In the genomic region with DNA sequence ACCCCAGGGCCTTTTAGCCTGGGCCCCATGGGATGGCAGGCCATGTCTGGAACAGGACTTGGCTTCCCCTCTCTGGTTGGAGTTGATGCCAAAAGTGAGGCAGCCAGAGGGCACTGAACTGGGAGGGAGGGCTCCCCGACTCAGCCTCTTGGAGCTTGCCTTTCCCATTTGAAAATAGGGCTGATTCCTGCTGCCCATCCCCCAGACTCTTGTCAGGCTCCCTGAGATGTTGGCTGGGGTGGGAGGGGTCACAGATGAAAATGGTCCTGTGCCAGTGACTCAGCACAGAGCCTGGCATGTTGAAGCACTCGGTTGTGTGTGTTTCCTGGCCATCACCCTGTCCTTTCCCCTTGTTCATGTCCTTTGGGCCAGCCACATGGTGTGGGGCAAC, we compare ENCODE assay signal across 9 cellular contexts. TPM values are rescaled to one million over a fixed set of nuclear protein-coding genes. Genes with fewer than 3 reads are reported as not detected.
DNase-seq lines count a peak whose midpoint lies in the region; ATAC-seq and TF ChIP-seq lines count a peak whose summit lies in the region.
"Had no signal": no experiment of that assay in that cellular context is flagged by ENCODE, and none has a peak within 500 bp of the region (broad histone marks: within the 10 kb centered on the region; RNA-seq: fewer than 3 reads in every experiment).

No MANE protein-coding gene starts in this region.

- H4K20me1 ChIP-seq in BLaER1 treated with 17β-estradiol and CSF1 and Interleukin-3, amounts not matched to agents 10 nM and 100 nM, result no peaks in the 10 kb centered on the region
- no peaks in the 10 kb centered on the region for H4K20me1 ChIP-seq in fibroblast of lung (ENCODE audit: control insufficient read depth, extremely low read depth, insufficient read depth, low read length)

- DNase-seq in Panc1 (ENCODE audit: low read depth, low spot score), result no peak
- DNase-seq in fibroblast of lung (ENCODE audit: low read depth in 2 of 2), result peak in 1 of 2 donors; percentile 46
- peak; percentile 85 for DNase-seq in posterior vena cava (ENCODE audit: low spot score)
- DNase-seq in Caco-2, result no peak
- DNase-seq in activated naive CD4-positive, alpha-beta T cell (lab: John Stamatoyannopoulos, UW), result no peak
- DNase-seq in activated CD4-positive, alpha-beta T cell treated with anti-CD3 and anti-CD28 coated beads for 1 hour, result no peak
- DNase-seq: DMS79 had no signal

- no peak overlapping the region for H3K4me3 Mint-ChIP-seq in Caco-2 (ENCODE audit: unreplicated experiment)

- POLR2A ChIA-PET in Panc1 (lab: Charles Lee) (no interaction called here), Caco-2 (lab: Charles Lee) (interaction anchor here (0.5 kb wide), 3 partner anchors 51 to 138 kb away, joined by 3 to 5 read pairs (median 3); no protein-coding TSS in a partner anchor)

- H3K4me1 ChIP-seq in BLaER1 treated with 17β-estradiol and CSF1 and Interleukin-3, amounts not matched to agents 10 nM and 100 nM, result peaks cover 79 to 99% (median 95%) of the 10 kb centered on the region in 10 experiments
- H3K4me1 ChIP-seq in Panc1 (ENCODE audit: control insufficient read depth, insufficient read depth, low read length), result peaks cover 10% of the 10 kb centered on the region
- peaks cover 11% of the 10 kb centered on the region for H3K4me1 ChIP-seq in fibroblast of lung (ENCODE audit: control insufficient read depth, extremely low read depth, insufficient read depth, low read length)
- H3K4me1 ChIP-seq in Caco-2, result peaks cover 43% of the 10 kb centered on the region

- H3K4me3 ChIP-seq in BLaER1 treated with 17β-estradiol and CSF1 and Interleukin-3, amounts not matched to agents 10 nM and 100 nM, result peak overlapping the region in 5 of 10 experiments; percentile 0 to 59 (median 39); a peak in 6 of 20 replicates
- H3K4me3 ChIP-seq in Panc1 (ENCODE audit: low read depth in 2 of 2, low read length in 2 of 2), result no peak overlapping the region
- peak overlapping the region in 1 of 4 experiments; percentile 30 for H3K4me3 ChIP-seq in fibroblast of lung (replicated peaks in 1 of 4; ENCODE audit: control extremely low read depth in 1 of 4, insufficient read depth in 1 of 4, low read depth in 3 of 4, low read length in 4 of 4)
- no peak overlapping the region for H3K4me3 ChIP-seq in Caco-2 (ENCODE audit: low read depth, low read length)

- ATAC-seq in Panc1 (no peak), HG03460 (IDR thresholded peaks at IDR 0.05; ENCODE audit: unreplicated experiment) (no peak)

- H3K27me3 ChIP-seq in BLaER1 treated with 17β-estradiol and CSF1 and Interleukin-3, amounts not matched to agents 10 nM and 100 nM, result no peaks in the 10 kb centered on the region
- no peaks in the 10 kb centered on the region for H3K27me3 ChIP-seq in Panc1 (ENCODE audit: control insufficient read depth, insufficient read depth, low read length)
- H3K27me3 ChIP-seq in fibroblast of lung (ENCODE audit: control insufficient read depth, insufficient read depth, low read length), result no peaks in the 10 kb centered on the region
- no peaks in the 10 kb centered on the region for H3K27me3 ChIP-seq in Caco-2 (replicated peaks; ENCODE audit: control insufficient read depth, insufficient read depth, low read length)

- H3K27ac Mint-ChIP-seq in Caco-2 (ENCODE audit: unreplicated experiment), result no peak overlapping the region

- no peaks in the 10 kb centered on the region for H3K9me3 Mint-ChIP-seq in Caco-2 (ENCODE audit: unreplicated experiment)

- no peaks in the 10 kb centered on the region for H3K27me3 Mint-ChIP-seq in Caco-2 (ENCODE audit: insufficient read depth, unreplicated experiment)

- intact Hi-C loops in Panc1 (cut with micrococcal nuclease; ENCODE audit: unreplicated experiment), result loop anchor here (5.0 kb wide), 1 partner anchor 277 kb away; no protein-coding TSS in a partner anchor
- intact Hi-C loops in posterior vena cava (cut with DNase I), result loop anchor here in 1 of 2 donors (5.0 kb wide), 1 partner anchor 272 kb away; no protein-coding TSS in a partner anchor
- intact Hi-C loops in Caco-2 (cut with micrococcal nuclease; ENCODE audit: unreplicated experiment), result no loop called here

- H3K9ac ChIP-seq in BLaER1 treated with 17β-estradiol and CSF1 and Interleukin-3, amounts not matched to agents 10 nM and 100 nM, result peak overlapping the region; percentile 71 to 83 (median 78); a peak in 21 of 22 replicates
- H3K9ac ChIP-seq in fibroblast of lung (ENCODE audit: insufficient read depth, low read length), result no peak overlapping the region

- CTCF ChIA-PET in Panc1 (lab: Charles Lee), result interaction anchor here (0.7 to 1.8 kb wide), 3 partner anchors 172 to 277 kb away, joined by 4 to 11 read pairs (median 4); a partner anchor contains a TSS
- CTCF ChIA-PET in Caco-2 (lab: Charles Lee), result interaction anchor here (0.6 to 1.6 kb wide), 7 partner anchors 28 to 278 kb away, joined by 3 to 21 read pairs (median 7); a partner anchor contains a TSS

- peaks cover 15% of the 10 kb centered on the region for H3K4me1 Mint-ChIP-seq in Caco-2 (ENCODE audit: low read depth, unreplicated experiment)

- H3K27ac ChIP-seq in BLaER1 treated with 17β-estradiol and CSF1 and Interleukin-3, amounts not matched to agents 10 nM and 100 nM, result peak overlapping the region; percentile 76 to 99 (median 87)
- peak overlapping the region; percentile 49; the same call in 1 of the 2 replicates for H3K27ac ChIP-seq in Panc1 (ENCODE audit: low read length)
- peak overlapping the region; percentile 68 for H3K27ac ChIP-seq in fibroblast of lung (ENCODE audit: insufficient read depth, low read length)

- in situ Hi-C loops in Panc1 (cut with HindIII; ENCODE audit: low pct_unique_long_range_greater_than_20kb, low sequenced_read_pairs), result no loop called here

- H3K36me3 ChIP-seq in BLaER1 treated with 17β-estradiol and CSF1 and Interleukin-3, amounts not matched to agents 10 nM and 100 nM, result peaks cover 0 to 20% (median 5%) of the 10 kb centered on the region in 11 experiments; a peak in 3 of 22 replicates
- H3K36me3 ChIP-seq in Panc1 (ENCODE audit: control insufficient read depth, insufficient read depth, low read length) (no peaks in the 10 kb centered on the region), fibroblast of lung (ENCODE audit: control insufficient read depth, insufficient read depth, low read length) (peaks cover 3% of the 10 kb centered on the region), Caco-2 (ENCODE audit: control insufficient read depth, insufficient read depth, low read length) (no peaks in the 10 kb centered on the region)

- H3K79me2 ChIP-seq in fibroblast of lung (ENCODE audit: control insufficient read depth, insufficient read depth, low read length), result no peaks in the 10 kb centered on the region

- peak overlapping the region; percentile 74 to 98 (median 91) for H3K4me2 ChIP-seq in BLaER1 treated with 17β-estradiol and CSF1 and Interleukin-3, amounts not matched to agents 10 nM and 100 nM
- H3K4me2 ChIP-seq in fibroblast of lung (ENCODE audit: extremely low read depth, insufficient read depth, low read length), result no peak overlapping the region

- peaks cover 10% of the 10 kb centered on the region for H3K36me3 Mint-ChIP-seq in Caco-2 (ENCODE audit: insufficient read depth, unreplicated experiment)

- H2AFZ ChIP-seq in fibroblast of lung (ENCODE audit: low read length), result peak overlapping the region; percentile 60

- peaks cover 0 to 7% (median 0%) of the 10 kb centered on the region in 11 experiments; a peak in 2 of 22 replicates for H3K9me3 ChIP-seq in BLaER1 treated with 17β-estradiol and CSF1 and Interleukin-3, amounts not matched to agents 10 nM and 100 nM (replicated peaks in 1 of 11)
- H3K9me3 ChIP-seq in Panc1 (ENCODE audit: control insufficient read depth, insufficient read depth, low read depth, low read length), result no peaks in the 10 kb centered on the region
- H3K9me3 ChIP-seq in fibroblast of lung (ENCODE audit: control insufficient read depth, insufficient read depth, low read depth, low read length), result no peaks in the 10 kb centered on the region
- H3K9me3 ChIP-seq in Caco-2, result no peaks in the 10 kb centered on the region

- BruUV-seq in Panc1 (replicated peaks; lab: Mats Ljungman, UMichigan) (no TSS peak), Caco-2 (replicated peaks; lab: Mats Ljungman, UMichigan) (no TSS peak)

- TF ChIP-seq CTCF in Panc1 (IDR thresholded peaks at IDR 0.05) (no peak), fibroblast of lung (conservative IDR thresholded peaks at IDR 0.05 in 1 of 2, IDR thresholded peaks at IDR 0.05 in 1 of 2; ENCODE audit: low read depth in 1 of 2, low read length in 2 of 2) (no peak), Caco-2 (IDR thresholded peaks at IDR 0.05; ENCODE audit: insufficient read depth in 1 of 2, low read depth in 1 of 2, low read length in 1 of 2, severe bottlenecking in 1 of 2, unreplicated experiment in 1 of 2) (no peak)

RNA-seq across cellular contexts. Expression of a gene that starts 6.6 kb away (rescaled TPM):
- 26.1 TPM for total RNA-seq in Panc1 (2021; ENCODE audit: unreplicated experiment)
- polyA plus RNA-seq in Panc1 (2012; ENCODE audit: insufficient read length), result 21.9 TPM
- 6.3 and 6.4 TPM in 2 replicates for total RNA-seq in fibroblast of lung
- polyA plus RNA-seq in fibroblast of lung, result 8.0 and 13.5 TPM in 2 replicates
- 6.6 and 13.9 TPM in 2 replicates for polyA plus RNA-seq in fibroblast of lung (2012)
- 10.4 and 16.2 TPM in 2 replicates for polyA minus RNA-seq in fibroblast of lung (ENCODE audit: low replicate concordance)
- 10 to 100 TPM in 1 of 2 donors, 1 to 10 TPM in 1; 9.2 to 11.0 TPM for total RNA-seq in posterior vena cava
- total RNA-seq in Caco-2 (2022), result 14.7 and 18.1 TPM in 2 replicates

RNA-seq across cellular contexts. Expression of a gene that starts 34.7 kb away (rescaled TPM):
- total RNA-seq in Panc1 (2021; ENCODE audit: unreplicated experiment) (11.2 TPM), fibroblast of lung (0.50 and 1.5 TPM in 2 replicates), posterior vena cava (1 to 10 TPM; 2.4 to 2.9 TPM), Caco-2 (2022) (9.2 and 11.8 TPM in 2 replicates)
- 13.5 TPM for polyA plus RNA-seq in Panc1 (2012; ENCODE audit: insufficient read length)
- polyA plus RNA-seq in fibroblast of lung, result 0.93 and 1.2 TPM in 2 replicates
- polyA plus RNA-seq in fibroblast of lung (2012), result 0.39 and 0.50 TPM in 2 replicates
- polyA minus RNA-seq in fibroblast of lung (ENCODE audit: low replicate concordance), result 1.7 and 4.0 TPM in 2 replicates
